Comparison of ENCODE assay signal across 8 cellular contexts in the genomic region with DNA sequence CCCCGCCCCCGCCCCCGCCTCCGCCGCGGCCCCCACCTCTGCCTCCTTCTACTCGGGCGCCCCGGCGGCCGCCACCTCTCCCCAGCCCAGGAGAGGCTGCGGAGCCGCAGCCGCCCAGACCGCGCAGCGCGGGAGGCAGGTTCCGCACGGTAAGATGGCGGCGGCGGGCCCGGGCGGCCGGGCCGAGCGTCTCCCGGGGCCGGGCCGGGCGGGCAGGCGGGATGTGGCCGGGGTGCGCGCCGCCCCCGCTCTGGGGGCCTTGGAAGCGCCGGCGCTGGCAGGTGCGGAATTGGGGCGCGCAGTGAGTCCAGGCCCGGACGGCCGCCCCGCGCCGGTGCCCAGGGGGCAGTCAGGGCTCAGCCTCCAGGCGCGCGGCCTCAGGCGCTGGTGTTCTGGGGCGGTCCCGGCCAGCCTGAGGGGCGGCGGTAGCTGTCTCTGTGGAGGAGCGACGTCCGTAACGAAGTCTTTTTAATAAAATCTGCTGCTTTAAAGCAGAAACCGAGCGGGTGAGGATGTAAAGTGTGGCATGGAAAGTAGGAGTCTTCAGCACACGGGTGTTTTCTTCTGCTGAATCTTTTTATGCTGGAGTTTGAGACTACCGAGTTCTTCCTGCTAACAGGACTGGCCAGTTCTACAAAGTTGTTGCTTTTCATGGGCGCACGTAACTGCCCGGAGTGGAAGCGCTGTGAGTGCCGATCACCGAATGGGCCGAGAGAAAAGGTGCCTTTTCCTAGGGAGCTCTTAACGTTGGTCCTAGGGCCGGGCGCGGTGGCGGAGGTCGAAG. TPM values are rescaled to one million over a fixed set of nuclear protein-coding genes. Genes with fewer than 3 reads are reported as not detected.
A peak's percentile ranks its signal among the peaks of the same experiment; 100 is the strongest.
DNase-seq lines count a peak whose midpoint lies in the region; ATAC-seq and TF ChIP-seq lines count a peak whose summit lies in the region.

A gene (plus strand): TSS at position 43 of the 784 bp plus-strand sequence. CDS start 3,356 bp downstream, outside the sequence.

- peaks cover 96% of the 10 kb centered on the region for H3K79me2 ChIP-seq in mammary epithelial cell (ENCODE audit: insufficient read depth, low read length)

- dilution Hi-C loops in mammary epithelial cell (cut with HindIII; ENCODE audit: low sequenced_read_pairs): loop anchor here (5.0 kb wide), 2 partner anchors 36 to 81 kb away; no protein-coding TSS in a partner anchor

- no peaks in the 10 kb centered on the region for H3K9me3 ChIP-seq in BLaER1 treated with 17β-estradiol and CSF1 and Interleukin-3, amounts not matched to agents 10 nM and 100 nM (replicated peaks in 1 of 11)
- H3K9me3 ChIP-seq in mammary epithelial cell (replicated peaks; ENCODE audit: insufficient read depth, low read length): no peaks in the 10 kb centered on the region

- ATAC-seq in HG03175 (IDR thresholded peaks at IDR 0.05; ENCODE audit: unreplicated experiment) (peak; percentile 38), SK-N-SH treated with all-trans-retinoic acid at 6 μM for 48 hours (peak; percentile 63)

- peaks cover 45 to 68% (median 56%) of the 10 kb centered on the region in 10 experiments for H3K4me1 ChIP-seq in BLaER1 treated with 17β-estradiol and CSF1 and Interleukin-3, amounts not matched to agents 10 nM and 100 nM
- peaks cover 15% of the 10 kb centered on the region for H3K4me1 ChIP-seq in mammary epithelial cell (ENCODE audit: insufficient read depth, low read length)

- no peaks in the 10 kb centered on the region for H3K27me3 ChIP-seq in BLaER1 treated with 17β-estradiol and CSF1 and Interleukin-3, amounts not matched to agents 10 nM and 100 nM
- H3K27me3 ChIP-seq in mammary epithelial cell (ENCODE audit: insufficient read depth, low read length): no peaks in the 10 kb centered on the region

- CTCF ChIA-PET in mammary epithelial cell (lab: Charles Lee; ENCODE audit: low non-redundant PET): no interaction called here

- H3K36me3 ChIP-seq in BLaER1 treated with 17β-estradiol and CSF1 and Interleukin-3, amounts not matched to agents 10 nM and 100 nM: peaks cover 51 to 69% (median 58%) of the 10 kb centered on the region in 11 experiments
- peaks cover 9% of the 10 kb centered on the region for H3K36me3 ChIP-seq in mammary epithelial cell (ENCODE audit: insufficient read depth, low read length)

- no peak for TF ChIP-seq CTCF in mammary epithelial cell (conservative IDR thresholded peaks at IDR 0.05 in 1 of 2, IDR thresholded peaks at IDR 0.05 in 1 of 2; ENCODE audit: extremely low read depth in 1 of 2, insufficient read depth in 1 of 2, low read depth in 1 of 2, low read length in 2 of 2)

- peak within 1 kb of the TSS; percentile 92 to 99 (median 96) for H3K27ac ChIP-seq in BLaER1 treated with 17β-estradiol and CSF1 and Interleukin-3, amounts not matched to agents 10 nM and 100 nM
- H3K27ac ChIP-seq in mammary epithelial cell (ENCODE audit: insufficient read depth, low read depth, low read length): peak within 1 kb of the TSS; percentile 87
- H3K27ac ChIP-seq in skin epidermis: peak within 1 kb of the TSS; percentile 84 to 99 (median 94)

- peak within 1 kb of the TSS; percentile 97 to 99 (median 97) for H3K4me3 Mint-ChIP-seq in immature natural killer cell

- DNase-seq in mammary epithelial cell (peak; percentile 48), immature natural killer cell (no peak), NCI-H2081 treated with DMSO at 0.1 percent for 48 hours (lab: John Stamatoyannopoulos, UW) (no peak)

- TF ChIP-seq POLR2A in GM19193 (IDR thresholded peaks at IDR 0.05; ENCODE audit: extremely low read depth, insufficient read depth, insufficient read length): peak; percentile 35

- WGBS in mammary epithelial cell (ENCODE audit: low coverage, missing lambda C conversion rate): 3% methylated on average over 18 of the region's 79 CpGs

- H3K4me3 ChIP-seq in BLaER1 treated with 17β-estradiol and CSF1 and Interleukin-3, amounts not matched to agents 10 nM and 100 nM: peak within 1 kb of the TSS; percentile 70 to 99 (median 91)
- peak within 1 kb of the TSS; percentile 95 to 100 (median 97) for H3K4me3 ChIP-seq in mammary epithelial cell (replicated peaks in 1 of 3; ENCODE audit: insufficient read depth in 1 of 3, low read depth in 2 of 3, low read length in 3 of 3)
- H3K4me3 ChIP-seq in skin epidermis: peak within 1 kb of the TSS; percentile 71 to 97 (median 90)

- H2AFZ ChIP-seq in mammary epithelial cell (ENCODE audit: low read depth, low read length): peak within 1 kb of the TSS; percentile 92

- peak within 1 kb of the TSS; percentile 90 to 99 (median 96) for H3K4me2 ChIP-seq in BLaER1 treated with 17β-estradiol and CSF1 and Interleukin-3, amounts not matched to agents 10 nM and 100 nM
- peak within 1 kb of the TSS; percentile 91 for H3K4me2 ChIP-seq in mammary epithelial cell (ENCODE audit: insufficient read depth, low read depth, low read length)

- peak within 1 kb of the TSS; percentile 93 to 99 (median 98) for H3K9ac ChIP-seq in BLaER1 treated with 17β-estradiol and CSF1 and Interleukin-3, amounts not matched to agents 10 nM and 100 nM
- H3K9ac ChIP-seq in mammary epithelial cell (ENCODE audit: insufficient read depth, low read length): peak within 1 kb of the TSS; percentile 87

- intact Hi-C loops in mammary epithelial cell (cut with micrococcal nuclease): no loop called here

- H3K27me3 Mint-ChIP-seq in immature natural killer cell (ENCODE audit: low read depth in 3 of 3): peaks cover 6 to 14% (median 6%) of the 10 kb centered on the region in 3 donors

- H3K36me3 Mint-ChIP-seq in immature natural killer cell: peaks cover 3 to 7% (median 5%) of the 10 kb centered on the region in 3 donors

- in situ Hi-C loops in mammary epithelial cell (cut with MboI; ENCODE audit: low sequenced_read_pairs in 2 of 2): no loop called here

- H4K20me1 ChIP-seq in BLaER1 treated with 17β-estradiol and CSF1 and Interleukin-3, amounts not matched to agents 10 nM and 100 nM: peaks cover 69 to 91% (median 84%) of the 10 kb centered on the region in 11 experiments; a peak in 21 of 22 replicates
- no peaks in the 10 kb centered on the region for H4K20me1 ChIP-seq in mammary epithelial cell (ENCODE audit: insufficient read depth, low read length)

- BruUV-seq in mammary epithelial cell (replicated peaks; lab: Mats Ljungman, UMichigan): TSS peak; percentile 15

- H3K4me1 Mint-ChIP-seq in immature natural killer cell: peaks cover 33 to 52% of the 10 kb centered on the region in 2 donors

- peak within 1 kb of the TSS; percentile 92 to 99 (median 96) for H3K27ac Mint-ChIP-seq in immature natural killer cell

- H3K9me3 Mint-ChIP-seq in immature natural killer cell: no peaks in the 10 kb centered on the region

TF ChIP-seq in SK-N-SH treated with all-trans-retinoic acid at 6 μM for 48 hours, 23 proteins besides CTCF, POLR2A, EP300 and RAD21:
- TF ChIP-seq ZNF70 (CRISPR knock-in tag; IDR thresholded peaks at IDR 0.05) (no peak), TOX (CRISPR knock-in tag; IDR thresholded peaks at IDR 0.05; ENCODE audit: borderline replicate concordance) (no peak), ISL1 (CRISPR knock-in tag; IDR thresholded peaks at IDR 0.05) (no peak), ZFP3 (CRISPR knock-in tag; IDR thresholded peaks at IDR 0.05) (no peak)
- TF ChIP-seq, protein P1, sequence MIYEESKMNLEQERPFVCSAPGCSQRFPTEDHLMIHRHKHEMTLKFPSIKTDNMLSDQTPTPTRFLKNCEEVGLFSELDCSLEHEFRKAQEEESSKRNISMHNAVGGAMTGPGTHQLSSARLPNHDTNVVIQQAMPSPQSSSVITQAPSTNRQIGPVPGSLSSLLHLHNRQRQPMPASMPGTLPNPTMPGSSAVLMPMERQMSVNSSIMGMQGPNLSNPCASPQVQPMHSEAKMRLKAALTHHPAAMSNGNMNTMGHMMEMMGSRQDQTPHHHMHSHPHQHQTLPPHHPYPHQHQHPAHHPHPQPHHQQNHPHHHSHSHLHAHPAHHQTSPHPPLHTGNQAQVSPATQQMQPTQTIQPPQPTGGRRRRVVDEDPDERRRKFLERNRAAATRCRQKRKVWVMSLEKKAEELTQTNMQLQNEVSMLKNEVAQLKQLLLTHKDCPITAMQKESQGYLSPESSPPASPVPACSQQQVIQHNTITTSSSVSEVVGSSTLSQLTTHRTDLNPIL (CRISPR knock-in tag; IDR thresholded peaks at IDR 0.05; ENCODE audit: low read depth): no peak
- TF ChIP-seq, protein P2, sequence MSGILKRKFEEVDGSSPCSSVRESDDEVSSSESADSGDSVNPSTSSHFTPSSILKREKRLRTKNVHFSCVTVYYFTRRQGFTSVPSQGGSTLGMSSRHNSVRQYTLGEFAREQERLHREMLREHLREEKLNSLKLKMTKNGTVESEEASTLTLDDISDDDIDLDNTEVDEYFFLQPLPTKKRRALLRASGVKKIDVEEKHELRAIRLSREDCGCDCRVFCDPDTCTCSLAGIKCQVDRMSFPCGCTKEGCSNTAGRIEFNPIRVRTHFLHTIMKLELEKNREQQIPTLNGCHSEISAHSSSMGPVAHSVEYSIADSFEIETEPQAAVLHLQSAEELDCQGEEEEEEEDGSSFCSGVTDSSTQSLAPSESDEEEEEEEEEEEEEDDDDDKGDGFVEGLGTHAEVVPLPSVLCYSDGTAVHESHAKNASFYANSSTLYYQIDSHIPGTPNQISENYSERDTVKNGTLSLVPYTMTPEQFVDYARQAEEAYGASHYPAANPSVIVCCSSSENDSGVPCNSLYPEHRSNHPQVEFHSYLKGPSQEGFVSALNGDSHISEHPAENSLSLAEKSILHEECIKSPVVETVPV (CRISPR knock-in tag; IDR thresholded peaks at IDR 0.05): no peak

RNA-seq across cellular contexts. Expression of the gene that starts here (rescaled TPM):
- total RNA-seq in mammary epithelial cell: 10 to 100 TPM; 34.5 to 43.2 TPM
- 29.7 TPM for polyA plus RNA-seq in mammary epithelial cell
- 47.5 TPM for polyA minus RNA-seq in mammary epithelial cell
- polyA plus RNA-seq in immature natural killer cell: 10 to 100 TPM; 20.7 to 26.8 (median 21.3) TPM
